Comparison of ENCODE assay signal across 1 cellular context in genomic region chr9:22225856-22226255, GRCh38.
TF ChIP-seq lines count a peak whose summit lies in the region.

No MANE protein-coding gene starts in this region.

TF ChIP-seq in HepG2, 621 proteins besides CTCF, POLR2A, EP300 and RAD21 (continued from another document):
- TF ChIP-seq ZNF281 (CRISPR knock-in tag; IDR thresholded peaks at IDR 0.05; ENCODE audit: borderline replicate concordance) = peak; percentile 93
